Comparison of ENCODE assay signal across 8 cellular contexts in genomic region chr16:11639925-11640899, GRCh38. TPM values are rescaled to one million over a fixed set of nuclear protein-coding genes. Genes with fewer than 3 reads are reported as not detected.
DNase-seq lines count a peak whose midpoint lies in the region; ATAC-seq and TF ChIP-seq lines count a peak whose summit lies in the region.

No MANE protein-coding gene starts in this region.

- POLR2A ChIA-PET in activated CD8-positive, alpha-beta T cell treated with anti-CD3 and anti-CD28 coated beads for 36 hours (lab: Charles Lee), result no interaction called here
- POLR2A ChIA-PET in activated CD8-positive, alpha-beta T cell treated with anti-CD3 and anti-CD28 coated beads, Interleukin-2, amount 10 ng/mL, durations not matched to agents 7 days and 5 days (lab: Charles Lee), result no interaction called here
- POLR2A ChIA-PET in RWPE1 (lab: Yijun Ruan, JAX; ENCODE audit: low non-redundant PET), result interaction anchor here (0.6 to 1.3 kb wide), 8 partner anchors 12 to 57 kb away, joined by 3 to 7 read pairs (median 4); partner anchors contain the start of gene LITAF

- TF ChIP-seq POLR2A in testis (IDR thresholded peaks at IDR 0.05), result no peak

- 53 to 56% methylated on average over 23 to 25 of the region's 25 CpGs for WGBS in testis, 2 donors

- H3K27me3 Mint-ChIP-seq in activated CD8-positive, alpha-beta T cell treated with anti-CD3 and anti-CD28 coated beads for 36 hours, result no peaks in the 10 kb centered on the region
- H3K27me3 Mint-ChIP-seq in activated CD8-positive, alpha-beta T cell treated with anti-CD3 and anti-CD28 coated beads, Interleukin-2, amount 10 ng/mL, durations not matched to agents 7 days and 5 days (ENCODE audit: low read depth), result peaks cover 13% of the 10 kb centered on the region
- peaks cover 0 to 8% of the 10 kb centered on the region in 2 donors for H3K27me3 Mint-ChIP-seq in effector memory CD8-positive, alpha-beta T cell

- peak overlapping the region; percentile 97 for H3K27ac ChIP-seq in RWPE1
- peak overlapping the region; percentile 59 to 92 for H3K27ac ChIP-seq in testis

- H3K9me3 Mint-ChIP-seq in activated CD8-positive, alpha-beta T cell treated with anti-CD3 and anti-CD28 coated beads for 36 hours, result no peaks in the 10 kb centered on the region
- no peaks in the 10 kb centered on the region for H3K9me3 Mint-ChIP-seq in activated CD8-positive, alpha-beta T cell treated with anti-CD3 and anti-CD28 coated beads, Interleukin-2, amount 10 ng/mL, durations not matched to agents 7 days and 5 days (ENCODE audit: insufficient read depth)
- H3K9me3 Mint-ChIP-seq in effector memory CD8-positive, alpha-beta T cell, result no peaks in the 10 kb centered on the region

- H3K27ac Mint-ChIP-seq in activated CD8-positive, alpha-beta T cell treated with anti-CD3 and anti-CD28 coated beads for 36 hours, result no peak overlapping the region
- H3K27ac Mint-ChIP-seq in activated CD8-positive, alpha-beta T cell treated with anti-CD3 and anti-CD28 coated beads, Interleukin-2, amount 10 ng/mL, durations not matched to agents 7 days and 5 days, result no peak overlapping the region
- peak overlapping the region in 1 of 2 donors; percentile 26 for H3K27ac Mint-ChIP-seq in effector memory CD8-positive, alpha-beta T cell

- CTCF ChIA-PET in activated CD8-positive, alpha-beta T cell treated with anti-CD3 and anti-CD28 coated beads for 36 hours (lab: Charles Lee), result interaction anchor here (0.6 to 6.8 kb wide), 22 partner anchors 9 to 428 kb away, joined by 3 to 82 read pairs (median 4); a partner anchor contains a TSS
- CTCF ChIA-PET in activated CD8-positive, alpha-beta T cell treated with anti-CD3 and anti-CD28 coated beads, Interleukin-2, amount 10 ng/mL, durations not matched to agents 7 days and 5 days (lab: Charles Lee), result interaction anchor here (0.6 to 5.8 kb wide), 23 partner anchors 9 to 233 kb away, joined by 3 to 70 read pairs (median 5); no protein-coding TSS in a partner anchor
- CTCF ChIA-PET in RWPE1 (lab: Yijun Ruan, JAX), result interaction anchor here (0.5 to 1.0 kb wide), 8 partner anchors 14 to 328 kb away, joined by 3 read pairs; no protein-coding TSS in a partner anchor

- DNase-seq in activated CD8-positive, alpha-beta T cell treated with anti-CD3 and anti-CD28 coated beads for 36 hours, result no peak
- no peak for DNase-seq in activated CD8-positive, alpha-beta T cell treated with anti-CD3 and anti-CD28 coated beads, Interleukin-2, amount 10 ng/mL, durations not matched to agents 7 days and 5 days
- DNase-seq in RWPE1 (ENCODE audit: low spot score) (peak; percentile 92), medulla oblongata (ENCODE audit: extremely low spot score) (peak; percentile 93), testis (peak; percentile 82)
- no peak for DNase-seq in effector memory CD8-positive, alpha-beta T cell
- DNase-seq in activated CD4-positive, alpha-beta T cell treated with anti-CD3 and anti-CD28 coated beads, Interleukin-2, amount 50 U/mL, for 4 hours, result no peak

- H3K4me1 ChIP-seq in testis, result peaks cover 19% of the 10 kb centered on the region

- ATAC-seq in activated CD8-positive, alpha-beta T cell treated with anti-CD3 and anti-CD28 coated beads for 36 hours, result peak; percentile 21
- no peak for ATAC-seq in activated CD8-positive, alpha-beta T cell treated with anti-CD3 and anti-CD28 coated beads, Interleukin-2, amount 10 ng/mL, durations not matched to agents 7 days and 5 days
- ATAC-seq in effector memory CD8-positive, alpha-beta T cell (replicated peaks), result peak; percentile 71
- ATAC-seq in GM21619 (IDR thresholded peaks at IDR 0.05; ENCODE audit: unreplicated experiment), result no peak

- H3K4me3 Mint-ChIP-seq in activated CD8-positive, alpha-beta T cell treated with anti-CD3 and anti-CD28 coated beads for 36 hours, result no peak overlapping the region
- no peak overlapping the region for H3K4me3 Mint-ChIP-seq in activated CD8-positive, alpha-beta T cell treated with anti-CD3 and anti-CD28 coated beads, Interleukin-2, amount 10 ng/mL, durations not matched to agents 7 days and 5 days
- peak overlapping the region in 1 of 2 donors; percentile 22 for H3K4me3 Mint-ChIP-seq in effector memory CD8-positive, alpha-beta T cell

- H3K4me3 ChIP-seq in testis, result no peak overlapping the region

- H3K9me3 ChIP-seq in testis, result no peaks in the 10 kb centered on the region

- H3K4me1 Mint-ChIP-seq in activated CD8-positive, alpha-beta T cell treated with anti-CD3 and anti-CD28 coated beads for 36 hours (ENCODE audit: low read depth), result peaks cover 10% of the 10 kb centered on the region
- H3K4me1 Mint-ChIP-seq in activated CD8-positive, alpha-beta T cell treated with anti-CD3 and anti-CD28 coated beads, Interleukin-2, amount 10 ng/mL, durations not matched to agents 7 days and 5 days (ENCODE audit: low read depth), result peaks cover 8% of the 10 kb centered on the region
- peaks cover 23 to 27% of the 10 kb centered on the region in 2 donors for H3K4me1 Mint-ChIP-seq in effector memory CD8-positive, alpha-beta T cell (ENCODE audit: low read depth in 2 of 2)

- intact Hi-C loops in activated CD8-positive, alpha-beta T cell treated with anti-CD3 and anti-CD28 coated beads for 36 hours (cut with micrococcal nuclease), result loop anchor here (5.0 to 10.0 kb wide), 3 partner anchors 55 to 233 kb away; partner anchors contain the start of gene LITAF
- intact Hi-C loops in testis (cut with DNase I; ENCODE audit: low total_unique reads), result loop anchor here (5.0 kb wide), 1 partner anchor 238 kb away; no protein-coding TSS in a partner anchor

- no peaks in the 10 kb centered on the region for H3K36me3 ChIP-seq in testis (ENCODE audit: low read depth, missing control alignments)

- H3K36me3 Mint-ChIP-seq in activated CD8-positive, alpha-beta T cell treated with anti-CD3 and anti-CD28 coated beads for 36 hours (ENCODE audit: low read depth), result no peaks in the 10 kb centered on the region
- no peaks in the 10 kb centered on the region for H3K36me3 Mint-ChIP-seq in activated CD8-positive, alpha-beta T cell treated with anti-CD3 and anti-CD28 coated beads, Interleukin-2, amount 10 ng/mL, durations not matched to agents 7 days and 5 days (ENCODE audit: low read depth)
- H3K36me3 Mint-ChIP-seq in effector memory CD8-positive, alpha-beta T cell (ENCODE audit: insufficient read depth), result no peaks in the 10 kb centered on the region

- H3K27me3 ChIP-seq in testis, result no peaks in the 10 kb centered on the region

- no peak for TF ChIP-seq CTCF in activated CD8-positive, alpha-beta T cell treated with anti-CD3 and anti-CD28 coated beads for 36 hours (IDR thresholded peaks at IDR 0.05)
- TF ChIP-seq CTCF in RWPE1 (conservative IDR thresholded peaks at IDR 0.05; ENCODE audit: low read depth) (no peak), testis (IDR thresholded peaks at IDR 0.05) (no peak)

RNA-seq across cellular contexts. Expression of gene SNN, which starts 28.0 kb away (rescaled TPM):
- 1 to 10 TPM; 8.2 to 9.5 TPM for total RNA-seq in activated CD8-positive, alpha-beta T cell treated with anti-CD3 and anti-CD28 coated beads for 36 hours
- 10 to 100 TPM; 27.3 to 28.9 TPM for total RNA-seq in activated CD8-positive, alpha-beta T cell treated with anti-CD3 and anti-CD28 coated beads, Interleukin-2, amount 10 ng/mL, durations not matched to agents 7 days and 5 days
- 10 to 100 TPM in 1 of 2 donors, 1 to 10 TPM in 1; 7.0 to 10.3 TPM for total RNA-seq in testis
- polyA plus RNA-seq in testis (ENCODE audit: insufficient read depth, low read depth, low replicate concordance), result 10.1 TPM

RNA-seq across cellular contexts. Expression of gene LITAF, which starts 53.5 kb away (rescaled TPM):
- total RNA-seq in activated CD8-positive, alpha-beta T cell treated with anti-CD3 and anti-CD28 coated beads for 36 hours, result 100 to 1,000 TPM; 108 to 110 TPM
- total RNA-seq in activated CD8-positive, alpha-beta T cell treated with anti-CD3 and anti-CD28 coated beads, Interleukin-2, amount 10 ng/mL, durations not matched to agents 7 days and 5 days, result 10 to 100 TPM; 79.4 to 80.5 TPM
- total RNA-seq in testis, result 10 to 100 TPM in 1 of 2 donors, 1 to 10 TPM in 1; 9.9 to 13.6 TPM
- 31.5 TPM for polyA plus RNA-seq in testis (ENCODE audit: insufficient read depth, low read depth, low replicate concordance)

Comparison
In these comparisons a context has a peak if more than half of its experiments do, and no peak if none do; other contexts are left out.
1. ATAC-seq: peak in activated CD8-positive, alpha-beta T cell treated with anti-CD3 and anti-CD28 coated beads for 36 hours (single experiment) and effector memory CD8-positive, alpha-beta T cell (single experiment); none in activated CD8-positive, alpha-beta T cell treated with anti-CD3 and anti-CD28 coated beads, Interleukin-2, amount 10 ng/mL, durations not matched to agents 7 days and 5 days (single experiment) and GM21619 (single experiment).
2. DNase-seq: peak in RWPE1 (single experiment), medulla oblongata (single experiment) and testis (single experiment); none in activated CD8-positive, alpha-beta T cell treated with anti-CD3 and anti-CD28 coated beads for 36 hours (single experiment), activated CD8-positive, alpha-beta T cell treated with anti-CD3 and anti-CD28 coated beads, Interleukin-2, amount 10 ng/mL, durations not matched to agents 7 days and 5 days (single experiment), effector memory CD8-positive, alpha-beta T cell (0 of 3) and activated CD4-positive, alpha-beta T cell treated with anti-CD3 and anti-CD28 coated beads, Interleukin-2, amount 50 U/mL, for 4 hours (0 of 2).
3. RNA of gene LITAF, which starts 53.5 kb away (total RNA-seq): 108 to 110 TPM in activated CD8-positive, alpha-beta T cell treated with anti-CD3 and anti-CD28 coated beads for 36 hours and 79.4 to 80.5 TPM in activated CD8-positive, alpha-beta T cell treated with anti-CD3 and anti-CD28 coated beads, Interleukin-2, amount 10 ng/mL, durations not matched to agents 7 days and 5 days; 9.9 to 13.6 TPM in testis; every median in the first group is over 4 times any median in the second.